ENCODE assay signal across 1 cellular context in the genomic region with DNA sequence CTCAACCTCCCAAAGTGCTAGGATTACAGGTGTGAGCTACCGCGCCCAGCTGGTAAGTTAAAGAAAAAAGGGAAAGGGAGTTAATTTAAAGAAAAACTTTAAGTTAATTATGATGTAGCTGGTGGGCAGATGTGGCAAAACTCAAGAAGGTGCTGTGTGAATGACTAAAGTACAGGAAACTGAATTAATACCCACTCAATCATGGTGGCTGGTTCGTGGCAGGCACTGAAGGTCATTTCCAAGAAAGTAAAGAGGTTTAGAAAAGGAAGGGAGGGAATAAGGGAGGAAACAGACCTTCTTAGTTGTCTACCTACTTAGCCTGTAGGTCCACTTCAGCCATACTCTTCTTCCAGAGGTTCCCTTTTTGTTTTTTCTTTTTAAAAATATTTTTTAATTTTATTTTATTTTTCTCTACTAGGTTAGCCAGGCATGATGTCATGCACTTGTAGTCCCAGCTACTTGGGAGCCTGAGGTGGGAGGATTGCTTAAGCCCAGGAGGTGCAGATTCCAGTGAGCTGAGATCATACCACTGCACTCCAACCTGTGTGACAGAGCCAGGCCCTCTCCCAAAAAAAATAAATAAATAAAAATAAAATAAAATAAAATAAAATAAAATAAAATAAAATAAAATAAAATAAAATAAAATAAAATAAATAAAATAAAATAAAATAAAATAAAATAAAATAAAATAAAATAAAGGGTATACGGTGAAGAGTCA.
TF ChIP-seq lines count a peak whose summit lies in the region.

No MANE protein-coding gene starts in this region.

TF ChIP-seq in HEK293, 187 proteins besides CTCF, POLR2A, EP300 and RAD21 (continued from another document):
- TF ChIP-seq ZNF366 (tag by site-specific recombination; conservative IDR thresholded peaks at IDR 0.05): 0 out of 2 replicates have a peak, but pooled peaks have one; percentile 27
- TF ChIP-seq ZNF404 (tag by site-specific recombination; IDR thresholded peaks at IDR 0.05): no peak
- peak; percentile 71 for TF ChIP-seq ZNF629 (tag by site-specific recombination; IDR thresholded peaks at IDR 0.05)
- TF ChIP-seq SP7 (tag by site-specific recombination; IDR thresholded peaks at IDR 0.05): 0 out of 2 replicates have a peak, but pooled peaks have one; percentile 19
- TF ChIP-seq ZBTB21 (tag by site-specific recombination; IDR thresholded peaks at IDR 0.05): peak; percentile 59; the same call in 1 of the 2 replicates
- TF ChIP-seq, protein P1, sequence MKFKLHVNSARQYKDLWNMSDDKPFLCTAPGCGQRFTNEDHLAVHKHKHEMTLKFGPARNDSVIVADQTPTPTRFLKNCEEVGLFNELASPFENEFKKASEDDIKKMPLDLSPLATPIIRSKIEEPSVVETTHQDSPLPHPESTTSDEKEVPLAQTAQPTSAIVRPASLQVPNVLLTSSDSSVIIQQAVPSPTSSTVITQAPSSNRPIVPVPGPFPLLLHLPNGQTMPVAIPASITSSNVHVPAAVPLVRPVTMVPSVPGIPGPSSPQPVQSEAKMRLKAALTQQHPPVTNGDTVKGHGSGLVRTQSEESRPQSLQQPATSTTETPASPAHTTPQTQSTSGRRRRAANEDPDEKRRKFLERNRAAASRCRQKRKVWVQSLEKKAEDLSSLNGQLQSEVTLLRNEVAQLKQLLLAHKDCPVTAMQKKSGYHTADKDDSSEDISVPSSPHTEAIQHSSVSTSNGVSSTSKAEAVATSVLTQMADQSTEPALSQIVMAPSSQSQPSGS (tag by site-specific recombination; IDR thresholded peaks at IDR 0.05; ENCODE audit: low read depth): peak; percentile 69
